ENCODE assay signal across 18 cellular contexts in genomic region chr4:102723511-102723910, GRCh38. TPM values are rescaled to one million over a fixed set of nuclear protein-coding genes. Genes with fewer than 3 reads are reported as not detected.
DNase-seq lines count a peak whose midpoint lies in the region; ATAC-seq and TF ChIP-seq lines count a peak whose summit lies in the region.
"Had no signal": no experiment of that assay in that cellular context is flagged by ENCODE, and none has a peak within 500 bp of the region (broad histone marks: within the 10 kb centered on the region; RNA-seq: fewer than 3 reads in every experiment).

No MANE protein-coding gene starts in this region.

- no peak overlapping the region for H3K27ac ChIP-seq in A673 (ENCODE audit: low read depth, low read length, poor library complexity, severe bottlenecking)
- peak overlapping the region in 1 of 2 donors; percentile 3 for H3K27ac ChIP-seq in coronary artery

- no peak for ATAC-seq in stimulated activated memory B cell treated with anti-CD40 and anti-IgM and Interleukin-4, amounts not matched to agents 10 μg/mL and 1 μg/mL and 100 μg/mL, for 72 hours

- H3K36me3 ChIP-seq in A673 (ENCODE audit: insufficient read depth, low read length, poor library complexity, severe bottlenecking) = no peaks in the 10 kb centered on the region
- H3K36me3 ChIP-seq: BE2C had no signal

- POLR2A ChIA-PET in A673 (lab: Charles Lee; ENCODE audit: low non-redundant PET) = no interaction called here
- POLR2A ChIA-PET in activated CD4-positive, alpha-beta T cell treated with anti-CD3 and anti-CD28 coated beads, Interleukin-2, amount 10 ng/mL, durations not matched to agents 7 days and 5 days (lab: Charles Lee) = no interaction called here

- H3K9me3 Mint-ChIP-seq in activated CD4-positive, alpha-beta T cell treated with anti-CD3 and anti-CD28 coated beads, Interleukin-2, amount 10 ng/mL, durations not matched to agents 7 days and 5 days = peaks cover 3% of the 10 kb centered on the region
- no peaks in the 10 kb centered on the region for H3K9me3 Mint-ChIP-seq in stimulated activated memory B cell treated with anti-CD40 and anti-IgM and Interleukin-4, amounts not matched to agents 10 μg/mL and 1 μg/mL and 100 μg/mL, for 72 hours
- H3K9me3 Mint-ChIP-seq: CD4-positive, alpha-beta T cell had no signal

- CTCF ChIA-PET in A673 (lab: Charles Lee) = no interaction called here
- CTCF ChIA-PET in activated CD4-positive, alpha-beta T cell treated with anti-CD3 and anti-CD28 coated beads, Interleukin-2, amount 10 ng/mL, durations not matched to agents 7 days and 5 days (lab: Charles Lee) = interaction anchor here (1.4 kb wide), 1 partner anchor 14 kb away, joined by 3 read pairs; no protein-coding TSS in a partner anchor

- DNase-seq in A673 (ENCODE audit: low spot score) (peak; percentile 72), AG10803 (ENCODE audit: low read depth) (peak; percentile 25), NCI-H446 treated with DMSO at 0.1 percent for 48 hours (lab: John Stamatoyannopoulos, UW) (peak; percentile 29), fibroblast of gingiva (ENCODE audit: low read depth) (peak; percentile 54), coronary artery (ENCODE audit: low spot score) (no peak)
- DNase-seq in activated CD4-positive, alpha-beta T cell treated with anti-CD3 and anti-CD28 coated beads, Interleukin-2, amount 10 ng/mL, durations not matched to agents 7 days and 5 days = no peak
- DNase-seq: BE2C; CD4-positive, alpha-beta T cell; DND-41; GDM1; KG1; NCI-H1048; NCI-H187 treated with DMSO at 0.1 percent for 48 hours; NCI-H524; NK-92 treated with Interleukin-12 subunit alpha and Interleukin-12 subunit beta, amount 100 ng/mL, for 24 hours; SHP77 treated with DMSO at 0.1 percent for 48 hours; T-helper 2 cell had no signal

- intact Hi-C loops in A673 (cut with micrococcal nuclease; ENCODE audit: unreplicated experiment) = no loop called here

- H3K4me1 ChIP-seq in A673 (ENCODE audit: insufficient read depth, low read length, poor library complexity, severe bottlenecking) = peaks cover 5% of the 10 kb centered on the region
- H3K4me1 ChIP-seq: BE2C had no signal

- no TSS peak for BruUV-seq in A673 (replicated peaks; lab: Mats Ljungman, UMichigan)

- H3K27me3 ChIP-seq in A673 (replicated peaks; ENCODE audit: insufficient read depth, low read depth, low read length, poor library complexity) = no peaks in the 10 kb centered on the region
- H3K27me3 ChIP-seq: BE2C had no signal

- H3K27me3 Mint-ChIP-seq in activated CD4-positive, alpha-beta T cell treated with anti-CD3 and anti-CD28 coated beads, Interleukin-2, amount 10 ng/mL, durations not matched to agents 7 days and 5 days = no peaks in the 10 kb centered on the region
- H3K27me3 Mint-ChIP-seq in stimulated activated memory B cell treated with anti-CD40 and anti-IgM and Interleukin-4, amounts not matched to agents 10 μg/mL and 1 μg/mL and 100 μg/mL, for 72 hours = no peaks in the 10 kb centered on the region
- H3K27me3 Mint-ChIP-seq: CD4-positive, alpha-beta T cell had no signal

- H3K36me3 Mint-ChIP-seq in activated CD4-positive, alpha-beta T cell treated with anti-CD3 and anti-CD28 coated beads, Interleukin-2, amount 10 ng/mL, durations not matched to agents 7 days and 5 days (ENCODE audit: low read depth) = peaks cover 20% of the 10 kb centered on the region
- peaks cover 77% of the 10 kb centered on the region for H3K36me3 Mint-ChIP-seq in stimulated activated memory B cell treated with anti-CD40 and anti-IgM and Interleukin-4, amounts not matched to agents 10 μg/mL and 1 μg/mL and 100 μg/mL, for 72 hours

- H3K4me1 Mint-ChIP-seq in activated CD4-positive, alpha-beta T cell treated with anti-CD3 and anti-CD28 coated beads, Interleukin-2, amount 10 ng/mL, durations not matched to agents 7 days and 5 days = no peaks in the 10 kb centered on the region
- peaks cover 19% of the 10 kb centered on the region for H3K4me1 Mint-ChIP-seq in stimulated activated memory B cell treated with anti-CD40 and anti-IgM and Interleukin-4, amounts not matched to agents 10 μg/mL and 1 μg/mL and 100 μg/mL, for 72 hours

- H3K9me3 ChIP-seq in A673 (ENCODE audit: low read depth, low read length, poor library complexity, severe bottlenecking) = no peaks in the 10 kb centered on the region
- H3K9me3 ChIP-seq: BE2C had no signal

- no peak for TF ChIP-seq CTCF in A673 (conservative IDR thresholded peaks at IDR 0.05; ENCODE audit: low read depth, low read length)
- TF ChIP-seq CTCF in AG10803 (conservative IDR thresholded peaks at IDR 0.05; ENCODE audit: low read length) = no peak
- TF ChIP-seq CTCF in coronary artery (IDR thresholded peaks at IDR 0.05) = no peak

- H3K4me3 Mint-ChIP-seq in activated CD4-positive, alpha-beta T cell treated with anti-CD3 and anti-CD28 coated beads, Interleukin-2, amount 10 ng/mL, durations not matched to agents 7 days and 5 days = no peak overlapping the region
- H3K4me3 Mint-ChIP-seq in stimulated activated memory B cell treated with anti-CD40 and anti-IgM and Interleukin-4, amounts not matched to agents 10 μg/mL and 1 μg/mL and 100 μg/mL, for 72 hours = no peak overlapping the region
- H3K4me3 Mint-ChIP-seq: CD4-positive, alpha-beta T cell had no signal

- H3K4me3 ChIP-seq in A673 (ENCODE audit: low read depth, low read length, poor library complexity, severe bottlenecking) (no peak overlapping the region), AG10803 (ENCODE audit: low read length) (no peak overlapping the region), coronary artery (no peak overlapping the region)

- no peak overlapping the region for H3K27ac Mint-ChIP-seq in activated CD4-positive, alpha-beta T cell treated with anti-CD3 and anti-CD28 coated beads, Interleukin-2, amount 10 ng/mL, durations not matched to agents 7 days and 5 days
- no peak overlapping the region for H3K27ac Mint-ChIP-seq in stimulated activated memory B cell treated with anti-CD40 and anti-IgM and Interleukin-4, amounts not matched to agents 10 μg/mL and 1 μg/mL and 100 μg/mL, for 72 hours
- H3K27ac Mint-ChIP-seq: CD4-positive, alpha-beta T cell had no signal

RNA-seq across cellular contexts. Expression of gene MANBA, which starts 37.3 kb away (rescaled TPM):
- total RNA-seq in A673 (2021) = 4.0 and 5.5 TPM in 2 replicates
- 10 to 100 TPM; 13.8 to 15.2 TPM for total RNA-seq in activated CD4-positive, alpha-beta T cell treated with anti-CD3 and anti-CD28 coated beads, Interleukin-2, amount 10 ng/mL, durations not matched to agents 7 days and 5 days

Comparison
In these comparisons a context has a peak if more than half of its experiments do, and no peak if none do; other contexts are left out.
1. DNase-seq: peak in A673 (single experiment), AG10803 (single experiment), NCI-H446 treated with DMSO at 0.1 percent for 48 hours (single experiment) and fibroblast of gingiva (single experiment); none in activated CD4-positive, alpha-beta T cell treated with anti-CD3 and anti-CD28 coated beads, Interleukin-2, amount 10 ng/mL, durations not matched to agents 7 days and 5 days (single experiment) and coronary artery (single experiment).